Comparison of ENCODE assay signal across 1 cellular context in the genomic region with DNA sequence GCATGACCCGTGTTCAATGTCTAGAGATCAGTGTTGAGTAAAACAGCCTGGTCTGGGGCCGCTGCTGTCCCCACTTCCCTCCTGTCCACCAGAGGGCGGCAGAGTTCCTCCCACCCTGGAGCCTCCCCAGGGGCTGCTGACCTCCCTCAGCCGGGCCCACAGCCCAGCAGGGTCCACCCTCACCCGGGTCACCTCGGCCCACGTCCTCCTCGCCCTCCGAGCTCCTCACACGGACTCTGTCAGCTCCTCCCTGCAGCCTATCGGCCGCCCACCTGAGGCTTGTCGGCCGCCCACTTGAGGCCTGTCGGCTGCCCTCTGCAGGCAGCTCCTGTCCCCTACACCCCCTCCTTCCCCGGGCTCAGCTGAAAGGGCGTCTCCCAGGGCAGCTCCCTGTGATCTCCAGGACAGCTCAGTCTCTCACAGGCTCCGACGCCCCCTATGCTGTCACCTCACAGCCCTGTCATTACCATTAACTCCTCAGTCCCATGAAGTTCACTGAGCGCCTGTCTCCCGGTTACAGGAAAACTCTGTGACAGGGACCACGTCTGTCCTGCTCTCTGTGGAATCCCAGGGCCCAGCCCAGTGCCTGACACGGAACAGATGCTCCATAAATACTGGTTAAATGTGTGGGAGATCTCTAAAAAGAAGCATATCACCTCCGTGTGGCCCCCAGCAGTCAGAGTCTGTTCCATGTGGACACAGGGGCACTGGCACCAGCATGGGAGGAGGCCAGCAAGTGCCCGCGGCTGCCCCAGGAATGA.
TF ChIP-seq lines count a peak whose summit lies in the region.

No MANE protein-coding gene starts in this region.

TF ChIP-seq in K562, 482 proteins besides CTCF, POLR2A, EP300 and RAD21 (continued from another document and continues in another):
- TF ChIP-seq, protein P1, sequence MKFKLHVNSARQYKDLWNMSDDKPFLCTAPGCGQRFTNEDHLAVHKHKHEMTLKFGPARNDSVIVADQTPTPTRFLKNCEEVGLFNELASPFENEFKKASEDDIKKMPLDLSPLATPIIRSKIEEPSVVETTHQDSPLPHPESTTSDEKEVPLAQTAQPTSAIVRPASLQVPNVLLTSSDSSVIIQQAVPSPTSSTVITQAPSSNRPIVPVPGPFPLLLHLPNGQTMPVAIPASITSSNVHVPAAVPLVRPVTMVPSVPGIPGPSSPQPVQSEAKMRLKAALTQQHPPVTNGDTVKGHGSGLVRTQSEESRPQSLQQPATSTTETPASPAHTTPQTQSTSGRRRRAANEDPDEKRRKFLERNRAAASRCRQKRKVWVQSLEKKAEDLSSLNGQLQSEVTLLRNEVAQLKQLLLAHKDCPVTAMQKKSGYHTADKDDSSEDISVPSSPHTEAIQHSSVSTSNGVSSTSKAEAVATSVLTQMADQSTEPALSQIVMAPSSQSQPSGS (CRISPR knock-in tag; IDR thresholded peaks at IDR 0.05) = no peak
- TF ChIP-seq RAD51 (IDR thresholded peaks at IDR 0.05; ENCODE audit: borderline replicate concordance, low read depth) (peak; percentile 26; the same call in 1 of the 2 replicates), ZNF263 (CRISPR knock-in tag; IDR thresholded peaks at IDR 0.05; ENCODE audit: borderline replicate concordance) (0 out of 2 replicates have a peak, but pooled peaks have one; percentile 32), SREBF1 (IDR thresholded peaks at IDR 0.05; ENCODE audit: borderline replicate concordance, low read depth, low read length) (no peak), SIRT6 (IDR thresholded peaks at IDR 0.05; ENCODE audit: low read depth, low read length) (no peak), CHCHD3 (CRISPR knock-in tag; IDR thresholded peaks at IDR 0.05) (no peak), SP2 (IDR thresholded peaks at IDR 0.05; ENCODE audit: extremely low read depth, low read depth, low read length, poor library complexity, severe bottlenecking) (no peak), GATAD2A (IDR thresholded peaks at IDR 0.05) (no peak), ZNF444 (CRISPR knock-in tag; IDR thresholded peaks at IDR 0.05) (no peak), XRCC4 (IDR thresholded peaks at IDR 0.05; ENCODE audit: extremely low read depth, insufficient read depth, insufficient read length) (no peak), CTBP1 (IDR thresholded peaks at IDR 0.05; ENCODE audit: borderline replicate concordance) (peak; percentile 74; the same call in 1 of the 2 replicates), BCOR (IDR thresholded peaks at IDR 0.05) (peak; percentile 38; the same call in 1 of the 2 replicates), CBX8 (IDR thresholded peaks at IDR 0.05; ENCODE audit: borderline replicate concordance, extremely low read depth, low read depth, low read length, poor library complexity, severe bottlenecking) (no peak), SAFB (IDR thresholded peaks at IDR 0.05; ENCODE audit: borderline replicate concordance, low read depth, low read length) (no peak), ZFPM2 (CRISPR knock-in tag; IDR thresholded peaks at IDR 0.05) (no peak), DNMT1 (IDR thresholded peaks at IDR 0.05) (no peak), ZNF140 (CRISPR knock-in tag; IDR thresholded peaks at IDR 0.05) (no peak), JUN (IDR thresholded peaks at IDR 0.05; ENCODE audit: borderline replicate concordance, low read depth, low read length) (no peak), JUN (CRISPR knock-in tag; IDR thresholded peaks at IDR 0.05; ENCODE audit: borderline replicate concordance) (no peak), ZNF699 (CRISPR knock-in tag; IDR thresholded peaks at IDR 0.05; ENCODE audit: insufficient replicate concordance) (no peak), ZBTB8A (IDR thresholded peaks at IDR 0.05; ENCODE audit: partially characterized antibody) (no peak), NCOA6 (IDR thresholded peaks at IDR 0.05) (no peak), KAT8 (IDR thresholded peaks at IDR 0.05; ENCODE audit: low read depth) (no peak), ZNF134 (CRISPR knock-in tag; conservative IDR thresholded peaks at IDR 0.05) (no peak), ZNF41 (CRISPR knock-in tag; conservative IDR thresholded peaks at IDR 0.05) (no peak), ATF1 (CRISPR knock-in tag; IDR thresholded peaks at IDR 0.05) (no peak), ATF1 (tag; IDR thresholded peaks at IDR 0.05) (0 out of 2 replicates have a peak, but pooled peaks have one; percentile 31), RBFOX2 (IDR thresholded peaks at IDR 0.05; ENCODE audit: low read depth, low read length) (no peak), U2AF2 (optimal IDR thresholded peaks at IDR 0.05; ENCODE audit: low read depth, low read length) (no peak), WHSC1 (IDR thresholded peaks at IDR 0.05; ENCODE audit: low read length) (no peak), MYBL2 (IDR thresholded peaks at IDR 0.05; ENCODE audit: low read depth) (no peak), MYBL2 (CRISPR knock-in tag; IDR thresholded peaks at IDR 0.05; ENCODE audit: borderline replicate concordance) (no peak), FOS (IDR thresholded peaks at IDR 0.05; ENCODE audit: extremely low read depth, insufficient read length) (no peak), NFIC (IDR thresholded peaks at IDR 0.05) (no peak), ZNF584 (CRISPR knock-in tag; IDR thresholded peaks at IDR 0.05; ENCODE audit: low read depth) (no peak), HNRNPUL1 (IDR thresholded peaks at IDR 0.05; ENCODE audit: low read length) (no peak), ZNF431 (CRISPR knock-in tag; IDR thresholded peaks at IDR 0.05) (no peak), ZNF124 (CRISPR knock-in tag; IDR thresholded peaks at IDR 0.05) (no peak), IRF2 (CRISPR knock-in tag; IDR thresholded peaks at IDR 0.05) (no peak), HDAC6 (IDR thresholded peaks at IDR 0.05; ENCODE audit: low read depth, low read length) (no peak), EWSR1 (IDR thresholded peaks at IDR 0.05; ENCODE audit: borderline replicate concordance, low read depth, partially characterized antibody) (no peak), NFE2L1 (tag; IDR thresholded peaks at IDR 0.05; ENCODE audit: borderline replicate concordance, low read depth) (no peak), ZFP36 (IDR thresholded peaks at IDR 0.05; ENCODE audit: low read depth, low read length, partially characterized antibody) (no peak)
- TF ChIP-seq, protein P2, sequence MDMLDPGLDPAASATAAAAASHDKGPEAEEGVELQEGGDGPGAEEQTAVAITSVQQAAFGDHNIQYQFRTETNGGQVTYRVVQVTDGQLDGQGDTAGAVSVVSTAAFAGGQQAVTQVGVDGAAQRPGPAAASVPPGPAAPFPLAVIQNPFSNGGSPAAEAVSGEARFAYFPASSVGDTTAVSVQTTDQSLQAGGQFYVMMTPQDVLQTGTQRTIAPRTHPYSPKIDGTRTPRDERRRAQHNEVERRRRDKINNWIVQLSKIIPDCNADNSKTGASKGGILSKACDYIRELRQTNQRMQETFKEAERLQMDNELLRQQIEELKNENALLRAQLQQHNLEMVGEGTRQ (CRISPR knock-in tag; IDR thresholded peaks at IDR 0.05) = no peak
- TF ChIP-seq, protein P3, sequence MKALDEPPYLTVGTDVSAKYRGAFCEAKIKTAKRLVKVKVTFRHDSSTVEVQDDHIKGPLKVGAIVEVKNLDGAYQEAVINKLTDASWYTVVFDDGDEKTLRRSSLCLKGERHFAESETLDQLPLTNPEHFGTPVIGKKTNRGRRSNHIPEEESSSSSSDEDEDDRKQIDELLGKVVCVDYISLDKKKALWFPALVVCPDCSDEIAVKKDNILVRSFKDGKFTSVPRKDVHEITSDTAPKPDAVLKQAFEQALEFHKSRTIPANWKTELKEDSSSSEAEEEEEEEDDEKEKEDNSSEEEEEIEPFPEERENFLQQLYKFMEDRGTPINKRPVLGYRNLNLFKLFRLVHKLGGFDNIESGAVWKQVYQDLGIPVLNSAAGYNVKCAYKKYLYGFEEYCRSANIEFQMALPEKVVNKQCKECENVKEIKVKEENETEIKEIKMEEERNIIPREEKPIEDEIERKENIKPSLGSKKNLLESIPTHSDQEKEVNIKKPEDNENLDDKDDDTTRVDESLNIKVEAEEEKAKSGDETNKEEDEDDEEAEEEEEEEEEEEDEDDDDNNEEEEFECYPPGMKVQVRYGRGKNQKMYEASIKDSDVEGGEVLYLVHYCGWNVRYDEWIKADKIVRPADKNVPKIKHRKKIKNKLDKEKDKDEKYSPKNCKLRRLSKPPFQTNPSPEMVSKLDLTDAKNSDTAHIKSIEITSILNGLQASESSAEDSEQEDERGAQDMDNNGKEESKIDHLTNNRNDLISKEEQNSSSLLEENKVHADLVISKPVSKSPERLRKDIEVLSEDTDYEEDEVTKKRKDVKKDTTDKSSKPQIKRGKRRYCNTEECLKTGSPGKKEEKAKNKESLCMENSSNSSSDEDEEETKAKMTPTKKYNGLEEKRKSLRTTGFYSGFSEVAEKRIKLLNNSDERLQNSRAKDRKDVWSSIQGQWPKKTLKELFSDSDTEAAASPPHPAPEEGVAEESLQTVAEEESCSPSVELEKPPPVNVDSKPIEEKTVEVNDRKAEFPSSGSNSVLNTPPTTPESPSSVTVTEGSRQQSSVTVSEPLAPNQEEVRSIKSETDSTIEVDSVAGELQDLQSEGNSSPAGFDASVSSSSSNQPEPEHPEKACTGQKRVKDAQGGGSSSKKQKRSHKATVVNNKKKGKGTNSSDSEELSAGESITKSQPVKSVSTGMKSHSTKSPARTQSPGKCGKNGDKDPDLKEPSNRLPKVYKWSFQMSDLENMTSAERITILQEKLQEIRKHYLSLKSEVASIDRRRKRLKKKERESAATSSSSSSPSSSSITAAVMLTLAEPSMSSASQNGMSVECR (CRISPR knock-in tag; IDR thresholded peaks at IDR 0.05) = no peak
- TF ChIP-seq, protein P4, sequence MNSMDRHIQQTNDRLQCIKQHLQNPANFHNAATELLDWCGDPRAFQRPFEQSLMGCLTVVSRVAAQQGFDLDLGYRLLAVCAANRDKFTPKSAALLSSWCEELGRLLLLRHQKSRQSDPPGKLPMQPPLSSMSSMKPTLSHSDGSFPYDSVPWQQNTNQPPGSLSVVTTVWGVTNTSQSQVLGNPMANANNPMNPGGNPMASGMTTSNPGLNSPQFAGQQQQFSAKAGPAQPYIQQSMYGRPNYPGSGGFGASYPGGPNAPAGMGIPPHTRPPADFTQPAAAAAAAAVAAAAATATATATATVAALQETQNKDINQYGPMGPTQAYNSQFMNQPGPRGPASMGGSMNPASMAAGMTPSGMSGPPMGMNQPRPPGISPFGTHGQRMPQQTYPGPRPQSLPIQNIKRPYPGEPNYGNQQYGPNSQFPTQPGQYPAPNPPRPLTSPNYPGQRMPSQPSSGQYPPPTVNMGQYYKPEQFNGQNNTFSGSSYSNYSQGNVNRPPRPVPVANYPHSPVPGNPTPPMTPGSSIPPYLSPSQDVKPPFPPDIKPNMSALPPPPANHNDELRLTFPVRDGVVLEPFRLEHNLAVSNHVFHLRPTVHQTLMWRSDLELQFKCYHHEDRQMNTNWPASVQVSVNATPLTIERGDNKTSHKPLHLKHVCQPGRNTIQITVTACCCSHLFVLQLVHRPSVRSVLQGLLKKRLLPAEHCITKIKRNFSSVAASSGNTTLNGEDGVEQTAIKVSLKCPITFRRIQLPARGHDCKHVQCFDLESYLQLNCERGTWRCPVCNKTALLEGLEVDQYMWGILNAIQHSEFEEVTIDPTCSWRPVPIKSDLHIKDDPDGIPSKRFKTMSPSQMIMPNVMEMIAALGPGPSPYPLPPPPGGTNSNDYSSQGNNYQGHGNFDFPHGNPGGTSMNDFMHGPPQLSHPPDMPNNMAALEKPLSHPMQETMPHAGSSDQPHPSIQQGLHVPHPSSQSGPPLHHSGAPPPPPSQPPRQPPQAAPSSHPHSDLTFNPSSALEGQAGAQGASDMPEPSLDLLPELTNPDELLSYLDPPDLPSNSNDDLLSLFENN (IDR thresholded peaks at IDR 0.05; ENCODE audit: low read depth in 2 of 2, low read length in 2 of 2) = no peak
- TF ChIP-seq, protein P5, sequence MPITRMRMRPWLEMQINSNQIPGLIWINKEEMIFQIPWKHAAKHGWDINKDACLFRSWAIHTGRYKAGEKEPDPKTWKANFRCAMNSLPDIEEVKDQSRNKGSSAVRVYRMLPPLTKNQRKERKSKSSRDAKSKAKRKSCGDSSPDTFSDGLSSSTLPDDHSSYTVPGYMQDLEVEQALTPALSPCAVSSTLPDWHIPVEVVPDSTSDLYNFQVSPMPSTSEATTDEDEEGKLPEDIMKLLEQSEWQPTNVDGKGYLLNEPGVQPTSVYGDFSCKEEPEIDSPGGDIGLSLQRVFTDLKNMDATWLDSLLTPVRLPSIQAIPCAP (CRISPR knock-in tag; IDR thresholded peaks at IDR 0.05; ENCODE audit: borderline replicate concordance) = no peak
- TF ChIP-seq, protein P6, sequence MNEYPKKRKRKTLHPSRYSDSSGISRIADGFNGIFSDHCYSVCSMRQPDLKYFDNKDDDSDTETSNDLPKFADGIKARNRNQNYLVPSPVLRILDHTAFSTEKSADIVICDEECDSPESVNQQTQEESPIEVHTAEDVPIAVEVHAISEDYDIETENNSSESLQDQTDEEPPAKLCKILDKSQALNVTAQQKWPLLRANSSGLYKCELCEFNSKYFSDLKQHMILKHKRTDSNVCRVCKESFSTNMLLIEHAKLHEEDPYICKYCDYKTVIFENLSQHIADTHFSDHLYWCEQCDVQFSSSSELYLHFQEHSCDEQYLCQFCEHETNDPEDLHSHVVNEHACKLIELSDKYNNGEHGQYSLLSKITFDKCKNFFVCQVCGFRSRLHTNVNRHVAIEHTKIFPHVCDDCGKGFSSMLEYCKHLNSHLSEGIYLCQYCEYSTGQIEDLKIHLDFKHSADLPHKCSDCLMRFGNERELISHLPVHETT (CRISPR knock-in tag; conservative IDR thresholded peaks at IDR 0.05 in 1 of 2, IDR thresholded peaks at IDR 0.05 in 1 of 2) = no peak
- TF ChIP-seq, protein P7, sequence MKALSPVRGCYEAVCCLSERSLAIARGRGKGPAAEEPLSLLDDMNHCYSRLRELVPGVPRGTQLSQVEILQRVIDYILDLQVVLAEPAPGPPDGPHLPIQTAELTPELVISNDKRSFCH (CRISPR knock-in tag; IDR thresholded peaks at IDR 0.05) = no peak
- TF ChIP-seq, protein P7 (tag; IDR thresholded peaks at IDR 0.05) = peak; percentile 64; the same call in 1 of the 2 replicates
- TF ChIP-seq, protein P8, sequence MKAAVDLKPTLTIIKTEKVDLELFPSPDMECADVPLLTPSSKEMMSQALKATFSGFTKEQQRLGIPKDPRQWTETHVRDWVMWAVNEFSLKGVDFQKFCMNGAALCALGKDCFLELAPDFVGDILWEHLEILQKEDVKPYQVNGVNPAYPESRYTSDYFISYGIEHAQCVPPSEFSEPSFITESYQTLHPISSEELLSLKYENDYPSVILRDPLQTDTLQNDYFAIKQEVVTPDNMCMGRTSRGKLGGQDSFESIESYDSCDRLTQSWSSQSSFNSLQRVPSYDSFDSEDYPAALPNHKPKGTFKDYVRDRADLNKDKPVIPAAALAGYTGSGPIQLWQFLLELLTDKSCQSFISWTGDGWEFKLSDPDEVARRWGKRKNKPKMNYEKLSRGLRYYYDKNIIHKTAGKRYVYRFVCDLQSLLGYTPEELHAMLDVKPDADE (conservative IDR thresholded peaks at IDR 0.05; ENCODE audit: control insufficient read depth, low read depth, low read length) = no peak
- TF ChIP-seq, protein P9, sequence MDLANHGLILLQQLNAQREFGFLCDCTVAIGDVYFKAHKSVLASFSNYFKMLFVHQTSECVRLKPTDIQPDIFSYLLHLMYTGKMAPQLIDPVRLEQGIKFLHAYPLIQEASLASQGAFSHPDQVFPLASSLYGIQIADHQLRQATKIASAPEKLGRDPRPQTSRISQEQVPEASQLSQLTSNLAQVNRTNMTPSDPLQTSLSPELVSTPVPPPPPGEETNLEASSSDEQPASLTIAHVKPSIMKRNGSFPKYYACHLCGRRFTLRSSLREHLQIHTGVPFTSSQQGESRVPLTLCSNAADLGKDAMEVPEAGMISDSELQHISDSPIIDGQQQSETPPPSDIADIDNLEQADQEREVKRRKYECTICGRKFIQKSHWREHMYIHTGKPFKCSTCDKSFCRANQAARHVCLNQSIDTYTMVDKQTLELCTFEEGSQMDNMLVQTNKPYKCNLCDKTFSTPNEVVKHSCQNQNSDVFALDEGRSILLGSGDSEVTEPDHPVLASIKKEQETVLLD (IDR thresholded peaks at IDR 0.05) = 0 out of 2 replicates have a peak, but pooled peaks have one; percentile 33
